ENCODE assay signal across 18 cellular contexts in the genomic region with DNA sequence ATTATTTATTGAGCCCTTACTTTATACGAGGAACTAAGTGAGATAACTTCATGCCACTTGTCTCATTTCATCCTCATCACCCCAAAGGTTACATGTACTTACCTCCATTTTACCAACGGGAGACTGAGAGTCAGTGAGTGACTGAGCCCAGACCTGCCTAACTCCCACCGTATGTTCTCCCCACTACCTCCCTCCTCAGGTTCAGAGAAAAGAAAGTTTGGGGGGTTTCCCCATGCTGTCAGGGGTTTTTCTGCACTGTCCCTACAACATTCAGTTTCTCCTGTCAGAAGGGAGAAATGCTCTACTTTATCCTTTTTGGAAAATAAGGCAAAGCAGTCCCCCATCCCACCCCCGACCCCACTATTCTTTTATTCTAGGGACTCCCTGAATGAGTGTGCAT. TPM values are rescaled to one million over a fixed set of nuclear protein-coding genes. Genes with fewer than 3 reads are reported as not detected.
"Had no signal": no experiment of that assay in that cellular context is flagged by ENCODE, and none has a peak within 500 bp of the region (broad histone marks: within the 10 kb centered on the region; RNA-seq: fewer than 3 reads in every experiment).

No MANE protein-coding gene starts in this region.

- H3K27ac ChIP-seq: cardiac muscle cell, gastroesophageal sphincter, prostate gland, tibial nerve, uterus had no signal

- ATAC-seq: gastroesophageal sphincter, right cardiac atrium had no signal

- DNase-seq: activated CD4-positive, CD25-positive, alpha-beta regulatory T cell treated with anti-CD3 and anti-CD28 coated beads, Interleukin-2, amount 50 U/mL, for 72 hours; activated naive CD4-positive, alpha-beta T cell treated with anti-CD3 and anti-CD28 coated beads, Interleukin-2, amount 50 U/mL, for 16 hours; activated T-cell treated with anti-CD3 and anti-CD28 coated beads, Interleukin-2, amount 50 U/mL, for 24 hours; midbrain; right cardiac atrium; stimulated activated CD4-positive, alpha-beta T cell treated with anti-CD3 and anti-CD28 coated beads, Interleukin-4, amount 100 ng/mL, for 24 hours; stimulated activated naive CD4-positive, alpha-beta T cell; substantia nigra; uterus had no signal

- FAIRE-seq: endometrium, islet of Langerhans, small intestine had no signal

- H3K4me1 ChIP-seq: gastroesophageal sphincter, prostate gland, tibial nerve, uterus had no signal

- H3K36me3 ChIP-seq: cardiac muscle cell, gastroesophageal sphincter, prostate gland, uterus had no signal

- H3K27me3 ChIP-seq: cardiac muscle cell, gastroesophageal sphincter, tibial nerve, uterus had no signal

- H3K9me3 ChIP-seq: gastroesophageal sphincter, prostate gland, uterus had no signal

- H3K4me3 ChIP-seq: cardiac muscle cell, gastroesophageal sphincter, lung, prostate gland, tibial nerve, uterus had no signal

RNA-seq across cellular contexts. Expression of gene FAM78B, which starts 32.9 kb away (rescaled TPM):
- total RNA-seq: myocyte had no signal
